13 cellular contexts compared by ENCODE assay signal in the genomic region with DNA sequence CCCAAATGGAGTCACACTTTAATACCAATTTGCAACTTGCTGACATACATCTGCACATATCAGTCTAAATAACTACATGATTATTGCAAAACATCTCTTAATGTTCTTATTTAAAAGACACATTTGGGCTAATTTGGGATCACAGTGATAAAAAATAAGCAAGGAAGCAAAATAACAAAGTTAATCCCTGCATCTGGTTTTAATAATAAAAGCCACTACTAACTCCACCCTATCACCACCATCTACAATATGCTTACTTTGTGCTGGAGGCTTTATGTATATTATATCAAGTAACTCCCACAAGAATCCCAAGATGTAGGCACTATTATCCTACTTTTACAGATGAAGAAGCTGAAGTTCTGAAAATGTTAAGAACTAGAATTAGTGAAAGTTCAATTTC.
"Had no signal": no experiment of that assay in that cellular context is flagged by ENCODE, and none has a peak within 500 bp of the region (broad histone marks: within the 10 kb centered on the region; RNA-seq: fewer than 3 reads in every experiment).

No MANE protein-coding gene starts in this region.

- H3K9me3 ChIP-seq: ascending aorta, breast epithelium, psoas muscle, right lobe of liver, stomach, testis, upper lobe of right lung had no signal

- H3K4me1 ChIP-seq: breast epithelium, testis had no signal

- H3K27ac ChIP-seq: ascending aorta, breast epithelium, foreskin keratinocyte, psoas muscle, right lobe of liver, stomach, testis, upper lobe of right lung had no signal

- H3K36me3 ChIP-seq: ascending aorta, breast epithelium, right lobe of liver, stomach, upper lobe of right lung had no signal

- H3K4me3 ChIP-seq: ascending aorta, breast epithelium, psoas muscle, right lobe of liver, stomach, testis, upper lobe of right lung had no signal

- DNase-seq: activated CD4-positive, CD25-positive, alpha-beta regulatory T cell; activated naive CD4-positive, alpha-beta T cell; cerebellar nuclear complex; dermis blood vessel endothelial cell; foreskin keratinocyte; mesendoderm; psoas muscle; right lobe of liver; stomach; testis; upper lobe of right lung had no signal

- H3K27me3 ChIP-seq: ascending aorta, breast epithelium, foreskin keratinocyte, right lobe of liver, stomach, testis, upper lobe of right lung had no signal

- ATAC-seq: foreskin keratinocyte, psoas muscle, right lobe of liver, upper lobe of right lung had no signal
